ENCODE assay signal across 7 cellular contexts in the genomic region with DNA sequence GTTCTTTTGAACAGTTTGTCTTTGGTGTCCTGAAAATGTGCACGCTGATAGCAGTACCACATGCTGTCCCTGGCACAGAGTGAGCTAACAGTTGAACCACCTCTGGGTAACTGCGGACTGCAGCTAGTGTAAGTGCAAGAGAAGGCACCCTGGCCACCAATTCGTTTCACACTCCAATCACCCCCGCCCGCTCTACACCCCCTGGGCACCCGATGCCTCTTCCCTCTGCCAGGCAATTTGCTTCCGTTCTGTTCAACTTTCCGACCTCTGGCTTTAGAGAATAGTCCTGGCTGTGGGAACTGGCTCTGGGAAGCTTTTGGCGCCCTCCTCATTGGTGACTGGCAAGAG. TPM values are rescaled to one million over a fixed set of nuclear protein-coding genes. Genes with fewer than 3 reads are reported as not detected.
DNase-seq lines count a peak whose midpoint lies in the region; ATAC-seq and TF ChIP-seq lines count a peak whose summit lies in the region.

No MANE protein-coding gene starts in this region.

- peak overlapping the region; percentile 81 for H3K4me2 ChIP-seq in osteoblast (ENCODE audit: insufficient read depth, low read length)

- no peaks in the 10 kb centered on the region for H3K36me3 ChIP-seq in osteoblast (ENCODE audit: insufficient read depth, low read length)
- H3K36me3 ChIP-seq in WERI-Rb-1: no peaks in the 10 kb centered on the region

- DNase-seq in activated CD4-positive, alpha-beta T cell treated with anti-CD3 and anti-CD28 coated beads for 4 hours: peak; percentile 33 to 44
- DNase-seq in epithelial cell of proximal tubule (ENCODE audit: low read depth) (no peak), osteoblast (ENCODE audit: insufficient read length, low spot score, missing footprints) (peak; percentile 62), WERI-Rb-1 (no peak), middle frontal gyrus (ENCODE audit: extremely low spot score, low spot score) (no peak)

- peak overlapping the region; percentile 61 for H2AFZ ChIP-seq in osteoblast (ENCODE audit: low read length)

- H3K9me3 ChIP-seq in osteoblast (ENCODE audit: low read depth, low read length): no peaks in the 10 kb centered on the region
- H3K9me3 ChIP-seq in WERI-Rb-1 (ENCODE audit: severe bottlenecking): no peaks in the 10 kb centered on the region

- H3K79me2 ChIP-seq in osteoblast (ENCODE audit: insufficient read depth, low read length): peaks cover 73% of the 10 kb centered on the region

- H3K27ac ChIP-seq in osteoblast (ENCODE audit: low read depth, low read length) (peak overlapping the region; percentile 62), WERI-Rb-1 (no peak overlapping the region)

- H3K4me1 ChIP-seq in osteoblast (ENCODE audit: insufficient read depth, low read length): peaks cover 34% of the 10 kb centered on the region

- ATAC-seq in GM19043 (IDR thresholded peaks at IDR 0.05; ENCODE audit: low read depth, unreplicated experiment) (peak; percentile 14), HG03103 (IDR thresholded peaks at IDR 0.05; ENCODE audit: low read depth, unreplicated experiment) (peak; percentile 9)

- peaks cover 24% of the 10 kb centered on the region for H4K20me1 ChIP-seq in osteoblast (ENCODE audit: insufficient read depth, low read length)

- peak overlapping the region; percentile 64 for H3K4me3 ChIP-seq in epithelial cell of proximal tubule (ENCODE audit: low read depth, low read length)
- peak overlapping the region; percentile 79 for H3K4me3 ChIP-seq in osteoblast (ENCODE audit: insufficient read depth, low read length)
- H3K4me3 ChIP-seq in WERI-Rb-1 (ENCODE audit: low read depth, low read length): no peak overlapping the region

- H3K27me3 ChIP-seq in osteoblast (ENCODE audit: insufficient read depth, low read length) (no peaks in the 10 kb centered on the region), WERI-Rb-1 (ENCODE audit: insufficient read depth, low read depth, severe bottlenecking) (no peaks in the 10 kb centered on the region)

- TF ChIP-seq CTCF in epithelial cell of proximal tubule (conservative IDR thresholded peaks at IDR 0.05; ENCODE audit: low read depth, low read length): no peak
- no peak for TF ChIP-seq CTCF in osteoblast (IDR thresholded peaks at IDR 0.05; ENCODE audit: extremely low read depth, low read depth, low read length)
- no peak for TF ChIP-seq CTCF in WERI-Rb-1 (IDR thresholded peaks at IDR 0.05; ENCODE audit: low read depth, low read length)

RNA-seq across cellular contexts. Expression of gene DOCK10, which starts 1.4 kb away (rescaled TPM):
- total RNA-seq in epithelial cell of proximal tubule (2.1 and 2.5 TPM in 2 replicates), osteoblast (33.3 and 38.3 TPM in 2 replicates)

Comparison
In these comparisons a context has a peak if more than half of its experiments do, and no peak if none do; other contexts are left out.
1. DNase-seq: peak in activated CD4-positive, alpha-beta T cell treated with anti-CD3 and anti-CD28 coated beads for 4 hours (2 of 2) and osteoblast (single experiment); none in epithelial cell of proximal tubule (single experiment), WERI-Rb-1 (single experiment) and middle frontal gyrus (single experiment).